In genomic region chr5:127536687-127537086, GRCh38 we compare ENCODE assay signal across 12 cellular contexts. TPM values are rescaled to one million over a fixed set of nuclear protein-coding genes. Genes with fewer than 3 reads are reported as not detected.
DNase-seq lines count a peak whose midpoint lies in the region; ATAC-seq and TF ChIP-seq lines count a peak whose summit lies in the region.
"Had no signal": no experiment of that assay in that cellular context is flagged by ENCODE, and none has a peak within 500 bp of the region (broad histone marks: within the 10 kb centered on the region; RNA-seq: fewer than 3 reads in every experiment).

No MANE protein-coding gene starts in this region.

- no peaks in the 10 kb centered on the region for H3K79me1 ChIP-seq in mesendoderm (ENCODE audit: low read length)

- ATAC-seq in CD4-positive, alpha-beta T cell (ENCODE audit: poor library complexity) = no peak

- no CpG with 5 or more reads among the region's 2 CpGs for WGBS in mesendoderm (ENCODE audit: extremely low coverage, insufficient coverage, low lambda C conversion rate)

- H3K27me3 ChIP-seq in CD4-positive, alpha-beta T cell (ENCODE audit: control insufficient read depth, insufficient read depth, low read length) = no peaks in the 10 kb centered on the region
- H3K27me3 ChIP-seq in adipocyte (replicated peaks; ENCODE audit: control insufficient read depth, insufficient read depth, low read length) (no peaks in the 10 kb centered on the region), mesendoderm (ENCODE audit: insufficient read depth, low read length, poor library complexity) (no peaks in the 10 kb centered on the region)
- H3K27me3 ChIP-seq: SJCRH30 had no signal

- H3K4me3 Mint-ChIP-seq in CD4-positive, alpha-beta T cell = no peak overlapping the region

- CTCF ChIA-PET in CD4-positive, alpha-beta T cell (lab: Charles Lee) = no interaction called here

- H3K4me3 ChIP-seq in adipocyte (ENCODE audit: low read length) = no peak overlapping the region
- H3K4me3 ChIP-seq in mesendoderm (ENCODE audit: low read length) = no peak overlapping the region
- H3K4me3 ChIP-seq: HAP-1, lung, SJCRH30 had no signal

- no peak for DNase-seq in CD4-positive, alpha-beta T cell
- DNase-seq in HCEC 1CT = peak; percentile 37
- peak; percentile 48 for DNase-seq in adipocyte (ENCODE audit: low read depth)
- peak; percentile 14 for DNase-seq in mesendoderm
- DNase-seq in HPDE6-E6E7 (ENCODE audit: extremely low spot score) = no peak
- DNase-seq in NCI-H1417 (lab: John Stamatoyannopoulos, UW) = no peak
- no peak for DNase-seq in NCI-H526 treated with DMSO at 0.1 percent for 48 hours (lab: John Stamatoyannopoulos, UW)
- DNase-seq: activated T-cell treated with anti-CD3 and anti-CD28 coated beads for 4 hours; effector memory CD4-positive, alpha-beta T cell had no signal

- H2AK5ac ChIP-seq in mesendoderm (ENCODE audit: low read length) = no peak overlapping the region

- no peak overlapping the region for H3K18ac ChIP-seq in mesendoderm (ENCODE audit: low read length)

- peaks cover 5% of the 10 kb centered on the region for H3K4me1 ChIP-seq in adipocyte (ENCODE audit: control insufficient read depth, insufficient read depth, low read length)
- H3K4me1 ChIP-seq in mesendoderm (ENCODE audit: control insufficient read depth, low read depth, low read length) = no peaks in the 10 kb centered on the region
- H3K4me1 ChIP-seq: SJCRH30 had no signal

- TF ChIP-seq CTCF in CD4-positive, alpha-beta T cell (IDR thresholded peaks at IDR 0.05) = peak; percentile 30

- H2BK120ac ChIP-seq in mesendoderm (ENCODE audit: low read depth, low read length) = no peak overlapping the region

- H2BK5ac ChIP-seq in mesendoderm (ENCODE audit: low read length) = no peak overlapping the region

- H3K27me3 Mint-ChIP-seq in CD4-positive, alpha-beta T cell = no peaks in the 10 kb centered on the region

- no peak overlapping the region for H3K9ac ChIP-seq in adipocyte (ENCODE audit: low read length)
- H3K9ac ChIP-seq in mesendoderm (ENCODE audit: low read length) = no peak overlapping the region

- peaks cover 84% of the 10 kb centered on the region for H3K36me3 ChIP-seq in adipocyte (ENCODE audit: control insufficient read depth, insufficient read depth, low read length, severe bottlenecking)
- H3K36me3 ChIP-seq in mesendoderm (ENCODE audit: control insufficient read depth, insufficient read depth, low read length) = peaks cover 8% of the 10 kb centered on the region

- intact Hi-C loops in CD4-positive, alpha-beta T cell (cut with DNase I, micrococcal nuclease) = no loop called here

- H3K27ac ChIP-seq in CD4-positive, alpha-beta T cell (ENCODE audit: low read depth, low read length) = no peak overlapping the region
- H3K27ac ChIP-seq in mesendoderm (ENCODE audit: low read depth, low read length) = no peak overlapping the region
- H3K27ac ChIP-seq: SJCRH30 had no signal

- H3K4ac ChIP-seq in mesendoderm (ENCODE audit: low read depth, low read length) = no peak overlapping the region

- no peaks in the 10 kb centered on the region for H3K9me3 Mint-ChIP-seq in CD4-positive, alpha-beta T cell

- H3K9me3 ChIP-seq in CD4-positive, alpha-beta T cell (ENCODE audit: control insufficient read depth, low read length) = no peaks in the 10 kb centered on the region
- peaks cover 4% of the 10 kb centered on the region for H3K9me3 ChIP-seq in adipocyte (ENCODE audit: control insufficient read depth, low read length)
- H3K9me3 ChIP-seq: HAP-1 had no signal

- no peak overlapping the region for H3K27ac Mint-ChIP-seq in CD4-positive, alpha-beta T cell

- H2BK15ac ChIP-seq in mesendoderm (replicated peaks; ENCODE audit: low read depth) = no peak overlapping the region

- POLR2A ChIA-PET in CD4-positive, alpha-beta T cell (lab: Charles Lee) = interaction anchor here (0.6 kb wide), 2 partner anchors 328 to 725 kb away, joined by 3 to 4 read pairs; no protein-coding TSS in a partner anchor

- no peak overlapping the region for H3K23ac ChIP-seq in mesendoderm (ENCODE audit: low read length)

- no peaks in the 10 kb centered on the region for H3K79me2 ChIP-seq in mesendoderm (ENCODE audit: control insufficient read depth, insufficient read depth, low read length)

- peaks cover 91% of the 10 kb centered on the region for H3K36me3 Mint-ChIP-seq in CD4-positive, alpha-beta T cell (ENCODE audit: low read depth)

- no peak overlapping the region for H4K5ac ChIP-seq in mesendoderm (ENCODE audit: low read length)

- peaks cover 13% of the 10 kb centered on the region for H3K4me1 Mint-ChIP-seq in CD4-positive, alpha-beta T cell (ENCODE audit: low read depth)

- H3K56ac ChIP-seq in mesendoderm (ENCODE audit: low read length) = no peak overlapping the region

- no peak overlapping the region for H3K4me2 ChIP-seq in mesendoderm (ENCODE audit: low read length)

- H4K8ac ChIP-seq in mesendoderm (ENCODE audit: low read depth, low read length) = no peak overlapping the region

RNA-seq across cellular contexts. Expression of gene PRRC1, which starts 19.2 kb away (rescaled TPM):
- total RNA-seq in CD4-positive, alpha-beta T cell = 10 to 100 TPM; 32.0 to 33.8 TPM
- 71.2 TPM for polyA plus RNA-seq in mesendoderm (2013, experiment 1 of 2)
- polyA plus RNA-seq in mesendoderm (2013, experiment 2 of 2) = 67.2 TPM

Comparison
In these comparisons a context has a peak if more than half of its experiments do, and no peak if none do; other contexts are left out.
1. DNase-seq: peak in HCEC 1CT (single experiment), adipocyte (single experiment) and mesendoderm (single experiment); none in CD4-positive, alpha-beta T cell (0 of 10), HPDE6-E6E7 (single experiment), NCI-H1417 (0 of 3) and NCI-H526 treated with DMSO at 0.1 percent for 48 hours (single experiment).